ENCODE assay signal across 10 cellular contexts in genomic region chr7:16564909-16565426, GRCh38. TPM values are rescaled to one million over a fixed set of nuclear protein-coding genes. Genes with fewer than 3 reads are reported as not detected.
DNase-seq lines count a peak whose midpoint lies in the region; ATAC-seq and TF ChIP-seq lines count a peak whose summit lies in the region.
"Had no signal": no experiment of that assay in that cellular context is flagged by ENCODE, and none has a peak within 500 bp of the region (broad histone marks: within the 10 kb centered on the region; RNA-seq: fewer than 3 reads in every experiment).

No MANE protein-coding gene starts in this region.

- no peaks in the 10 kb centered on the region for H3K36me3 ChIP-seq in Peyer's patch
- no peaks in the 10 kb centered on the region for H3K36me3 ChIP-seq in MG63
- H3K36me3 ChIP-seq: BLaER1 treated with 17β-estradiol and CSF1 and Interleukin-3, amounts not matched to agents 10 nM and 100 nM had no signal

- H3K4me3 Mint-ChIP-seq in memory B cell: peak overlapping the region; percentile 11
- H3K4me3 Mint-ChIP-seq: dendritic cell treated with granulocyte-macrophage colony-stimulating factor and Interleukin-4, amounts not matched to agents 40 ng/mL and 50 ng/mL, for 4 days had no signal

- H3K4me1 Mint-ChIP-seq in memory B cell: peaks cover 6% of the 10 kb centered on the region

- H3K36me3 Mint-ChIP-seq in memory B cell: no peaks in the 10 kb centered on the region

- H3K27me3 Mint-ChIP-seq in memory B cell: peaks cover 4% of the 10 kb centered on the region
- H3K27me3 Mint-ChIP-seq: dendritic cell treated with granulocyte-macrophage colony-stimulating factor and Interleukin-4, amounts not matched to agents 40 ng/mL and 50 ng/mL, for 4 days had no signal

- H3K9me3 Mint-ChIP-seq in memory B cell: no peaks in the 10 kb centered on the region
- H3K9me3 Mint-ChIP-seq: dendritic cell treated with granulocyte-macrophage colony-stimulating factor and Interleukin-4, amounts not matched to agents 40 ng/mL and 50 ng/mL, for 4 days had no signal

- H3K27me3 ChIP-seq in Peyer's patch (no peaks in the 10 kb centered on the region), MG63 (no peaks in the 10 kb centered on the region; the same call in 1 of the 2 replicates)
- H3K27me3 ChIP-seq: BLaER1 treated with 17β-estradiol and CSF1 and Interleukin-3, amounts not matched to agents 10 nM and 100 nM had no signal

- TF ChIP-seq CTCF in LNCAP (IDR thresholded peaks at IDR 0.05) (peak; percentile 66), Peyer's patch (IDR thresholded peaks at IDR 0.05) (peak; percentile 24 to 85 (median 75))

- no peak for TF ChIP-seq POLR2A in Peyer's patch (IDR thresholded peaks at IDR 0.05)

- H3K27ac Mint-ChIP-seq in memory B cell: no peak overlapping the region
- H3K27ac Mint-ChIP-seq: dendritic cell treated with granulocyte-macrophage colony-stimulating factor and Interleukin-4, amounts not matched to agents 40 ng/mL and 50 ng/mL, for 4 days had no signal

- H3K4me1 ChIP-seq in Peyer's patch: peaks cover 0 to 3% (median 0%) of the 10 kb centered on the region in 4 donors

- H3K9me3 ChIP-seq in Peyer's patch (no peaks in the 10 kb centered on the region), MG63 (no peaks in the 10 kb centered on the region)
- H3K9me3 ChIP-seq: BLaER1 treated with 17β-estradiol and CSF1 and Interleukin-3, amounts not matched to agents 10 nM and 100 nM had no signal

- no peak overlapping the region for H3K4me3 ChIP-seq in Peyer's patch
- H3K4me3 ChIP-seq in MG63: no peak overlapping the region
- H3K4me3 ChIP-seq: BLaER1 treated with 17β-estradiol and CSF1 and Interleukin-3, amounts not matched to agents 10 nM and 100 nM had no signal

- ATAC-seq in GM21723 (IDR thresholded peaks at IDR 0.05; ENCODE audit: unreplicated experiment) (peak; percentile 73), memory B cell (ENCODE audit: low read depth) (peak; percentile 59)

- H3K27ac ChIP-seq in Peyer's patch: no peak overlapping the region
- H3K27ac ChIP-seq: BLaER1 treated with 17β-estradiol and CSF1 and Interleukin-3, amounts not matched to agents 10 nM and 100 nM had no signal

- peak; percentile 73 for DNase-seq in NCI-H510A treated with DMSO at 0.1 percent for 48 hours (lab: John Stamatoyannopoulos, UW)
- DNase-seq in NCI-H510A (lab: John Stamatoyannopoulos, UW): no peak
- DNase-seq in Peyer's patch: no peak
- peak; percentile 33 to 58 for DNase-seq in dermis microvascular lymphatic vessel endothelial cell (ENCODE audit: low read depth in 2 of 2)
- DNase-seq in memory B cell (ENCODE audit: low spot score in 2 of 2): peak in 1 of 2 donors; percentile 38
- DNase-seq in MG63: no peak

RNA-seq across cellular contexts. Expression of gene LRRC72, which starts 38.3 kb away (rescaled TPM):
- total RNA-seq in Peyer's patch (not detected), dermis microvascular lymphatic vessel endothelial cell (not detected in 2 replicates)
- total RNA-seq in MG63 (2014; rRNA removed; shearing (Covaris generic); ENCODE audit: low replicate concordance): not detected in 2 replicates

Comparison
In these comparisons a context has a peak if more than half of its experiments do, and no peak if none do; other contexts are left out.
1. DNase-seq: peak in NCI-H510A treated with DMSO at 0.1 percent for 48 hours (single experiment) and dermis microvascular lymphatic vessel endothelial cell (2 of 2); none in NCI-H510A (single experiment), Peyer's patch (0 of 3) and MG63 (single experiment).